Comparison of ENCODE assay signal across 8 cellular contexts in genomic region chr15:101167791-101168462, GRCh38.
DNase-seq lines count a peak whose midpoint lies in the region; ATAC-seq and TF ChIP-seq lines count a peak whose summit lies in the region.

No MANE protein-coding gene starts in this region.

- no peak for TF ChIP-seq POLR2A in testis (IDR thresholded peaks at IDR 0.05)

- WGBS in testis, 2 donors = 41 to 47% methylated on average over 13 of the region's 13 CpGs

- H3K4me1 Mint-ChIP-seq in activated CD8-positive, alpha-beta T cell treated with anti-CD3 and anti-CD28 coated beads, Interleukin-2, amount 10 ng/mL, durations not matched to agents 7 days and 5 days (ENCODE audit: low read depth) = peaks cover 48% of the 10 kb centered on the region
- peaks cover 13 to 23% (median 19%) of the 10 kb centered on the region in 4 donors for H3K4me1 Mint-ChIP-seq in naive thymus-derived CD8-positive, alpha-beta T cell

- H3K36me3 ChIP-seq in testis (ENCODE audit: low read depth, missing control alignments) = no peaks in the 10 kb centered on the region

- peak; percentile 96 for ATAC-seq in activated CD8-positive, alpha-beta T cell treated with anti-CD3 and anti-CD28 coated beads, Interleukin-2, amount 10 ng/mL, durations not matched to agents 7 days and 5 days
- ATAC-seq in naive thymus-derived CD8-positive, alpha-beta T cell = peak; percentile 82 to 84

- intact Hi-C loops in testis (cut with DNase I; ENCODE audit: low total_unique reads) = no loop called here

- no peaks in the 10 kb centered on the region for H3K9me3 ChIP-seq in testis

- no peak overlapping the region for H3K4me3 ChIP-seq in GM12865 (ENCODE audit: low read depth, low read length)
- H3K4me3 ChIP-seq in epithelial cell of esophagus (ENCODE audit: low read length) = no peak overlapping the region
- no peak overlapping the region for H3K4me3 ChIP-seq in testis

- H3K27me3 Mint-ChIP-seq in activated CD8-positive, alpha-beta T cell treated with anti-CD3 and anti-CD28 coated beads, Interleukin-2, amount 10 ng/mL, durations not matched to agents 7 days and 5 days (ENCODE audit: low read depth) = no peaks in the 10 kb centered on the region
- no peaks in the 10 kb centered on the region for H3K27me3 Mint-ChIP-seq in naive thymus-derived CD8-positive, alpha-beta T cell

- CTCF ChIA-PET in activated CD8-positive, alpha-beta T cell treated with anti-CD3 and anti-CD28 coated beads, Interleukin-2, amount 10 ng/mL, durations not matched to agents 7 days and 5 days (lab: Charles Lee) = interaction anchor here (0.6 to 3.2 kb wide), 14 partner anchors 8 to 1343 kb away, joined by 3 to 13 read pairs (median 3); no protein-coding TSS in a partner anchor

- peak; percentile 26 for DNase-seq in GM12865 (ENCODE audit: low read depth)
- DNase-seq in KG1 (lab: John Stamatoyannopoulos, UW) = peak; percentile 51
- peak; percentile 92 for DNase-seq in activated CD8-positive, alpha-beta T cell treated with anti-CD3 and anti-CD28 coated beads, Interleukin-2, amount 10 ng/mL, durations not matched to agents 7 days and 5 days
- peak; percentile 77 for DNase-seq in epithelial cell of esophagus (ENCODE audit: low read depth)
- DNase-seq in naive thymus-derived CD8-positive, alpha-beta T cell = peak in 5 of 10 donors; percentile 9 to 71 (median 22)
- DNase-seq in testis = peak; percentile 54
- no peak for DNase-seq in NCI-H146 (lab: John Stamatoyannopoulos, UW)
- DNase-seq in NAMALWA (ENCODE audit: low spot score) = no peak

- peaks cover 35% of the 10 kb centered on the region for H3K9me3 Mint-ChIP-seq in activated CD8-positive, alpha-beta T cell treated with anti-CD3 and anti-CD28 coated beads, Interleukin-2, amount 10 ng/mL, durations not matched to agents 7 days and 5 days (ENCODE audit: insufficient read depth)
- peaks cover 0 to 41% (median 24%) of the 10 kb centered on the region in 9 donors for H3K9me3 Mint-ChIP-seq in naive thymus-derived CD8-positive, alpha-beta T cell

- H3K27ac Mint-ChIP-seq in activated CD8-positive, alpha-beta T cell treated with anti-CD3 and anti-CD28 coated beads, Interleukin-2, amount 10 ng/mL, durations not matched to agents 7 days and 5 days = peak overlapping the region; percentile 95
- peak overlapping the region in 8 of 10 donors; percentile 49 to 91 (median 74) for H3K27ac Mint-ChIP-seq in naive thymus-derived CD8-positive, alpha-beta T cell

- peaks cover 28% of the 10 kb centered on the region for H3K4me1 ChIP-seq in testis

- no peaks in the 10 kb centered on the region for H3K27me3 ChIP-seq in testis

- peaks cover 36% of the 10 kb centered on the region for H3K36me3 Mint-ChIP-seq in activated CD8-positive, alpha-beta T cell treated with anti-CD3 and anti-CD28 coated beads, Interleukin-2, amount 10 ng/mL, durations not matched to agents 7 days and 5 days (ENCODE audit: low read depth)
- peaks cover 0 to 30% (median 24%) of the 10 kb centered on the region in 3 donors for H3K36me3 Mint-ChIP-seq in naive thymus-derived CD8-positive, alpha-beta T cell

- peak overlapping the region; percentile 73 to 75 for H3K27ac ChIP-seq in testis

- POLR2A ChIA-PET in activated CD8-positive, alpha-beta T cell treated with anti-CD3 and anti-CD28 coated beads, Interleukin-2, amount 10 ng/mL, durations not matched to agents 7 days and 5 days (lab: Charles Lee) = interaction anchor here (0.8 to 1.1 kb wide), 6 partner anchors 9 to 84 kb away, joined by 3 to 4 read pairs (median 3); partner anchors contain the start of gene CHSY1
- POLR2A ChIA-PET in naive thymus-derived CD8-positive, alpha-beta T cell (lab: Charles Lee) = no interaction called here

- TF ChIP-seq CTCF in GM12865 (IDR thresholded peaks at IDR 0.05; ENCODE audit: insufficient read depth, low read depth, low read length, missing control alignments) = no peak
- TF ChIP-seq CTCF in epithelial cell of esophagus (IDR thresholded peaks at IDR 0.05; ENCODE audit: insufficient read depth, low read depth, low read length, missing control alignments) = no peak
- TF ChIP-seq CTCF in testis (IDR thresholded peaks at IDR 0.05) = no peak

- peak overlapping the region; percentile 69 for H3K4me3 Mint-ChIP-seq in activated CD8-positive, alpha-beta T cell treated with anti-CD3 and anti-CD28 coated beads, Interleukin-2, amount 10 ng/mL, durations not matched to agents 7 days and 5 days
- peak overlapping the region; percentile 38 to 79 (median 70) for H3K4me3 Mint-ChIP-seq in naive thymus-derived CD8-positive, alpha-beta T cell

Comparison
In these comparisons a context has a peak if more than half of its experiments do, and no peak if none do; other contexts are left out.
1. DNase-seq: peak in GM12865 (single experiment), KG1 (single experiment), activated CD8-positive, alpha-beta T cell treated with anti-CD3 and anti-CD28 coated beads, Interleukin-2, amount 10 ng/mL, durations not matched to agents 7 days and 5 days (single experiment), epithelial cell of esophagus (single experiment) and testis (single experiment); none in NCI-H146 (single experiment) and NAMALWA (single experiment).